In genomic region chr7:115183431-115184057, GRCh38 we compare ENCODE assay signal across 18 cellular contexts.
A peak's percentile ranks its signal among the peaks of the same experiment; 100 is the strongest.
DNase-seq lines count a peak whose midpoint lies in the region; ATAC-seq and TF ChIP-seq lines count a peak whose summit lies in the region.
"Had no signal": no experiment of that assay in that cellular context is flagged by ENCODE, and none has a peak within 500 bp of the region (broad histone marks: within the 10 kb centered on the region; RNA-seq: fewer than 3 reads in every experiment).

No MANE protein-coding gene starts in this region.

- no peaks in the 10 kb centered on the region for H3K9me3 Mint-ChIP-seq in activated naive CD4-positive, alpha-beta T cell treated with anti-CD3 and anti-CD28 coated beads, Interleukin-2, amount 50 U/mL, for 24 hours
- no peaks in the 10 kb centered on the region for H3K9me3 Mint-ChIP-seq in activated naive CD4-positive, alpha-beta T cell treated with anti-CD3 and anti-CD28 coated beads, Interleukin-2, amount 50 U/mL, for 72 hours

- H3K27me3 ChIP-seq in SJCRH30 (no peaks in the 10 kb centered on the region), upper lobe of right lung (no peaks in the 10 kb centered on the region)
- H3K27me3 ChIP-seq: esophagus squamous epithelium, transverse colon had no signal

- H3K27ac Mint-ChIP-seq in activated naive CD4-positive, alpha-beta T cell treated with anti-CD3 and anti-CD28 coated beads, Interleukin-2, amount 50 U/mL, for 24 hours: peak overlapping the region; percentile 26
- H3K27ac Mint-ChIP-seq in activated naive CD4-positive, alpha-beta T cell treated with anti-CD3 and anti-CD28 coated beads, Interleukin-2, amount 50 U/mL, for 72 hours: peak overlapping the region in 1 of 2 donors; percentile 23

- no peaks in the 10 kb centered on the region for H3K36me3 Mint-ChIP-seq in activated naive CD4-positive, alpha-beta T cell treated with anti-CD3 and anti-CD28 coated beads, Interleukin-2, amount 50 U/mL, for 24 hours
- H3K36me3 Mint-ChIP-seq in activated naive CD4-positive, alpha-beta T cell treated with anti-CD3 and anti-CD28 coated beads, Interleukin-2, amount 50 U/mL, for 72 hours: no peaks in the 10 kb centered on the region

- H3K4me3 Mint-ChIP-seq in activated naive CD4-positive, alpha-beta T cell treated with anti-CD3 and anti-CD28 coated beads, Interleukin-2, amount 50 U/mL, for 24 hours: peak overlapping the region; percentile 46

- no peak for ATAC-seq in activated naive CD4-positive, alpha-beta T cell treated with anti-CD3 and anti-CD28 coated beads, Interleukin-2, amount 50 U/mL, for 72 hours
- peak; percentile 51 for ATAC-seq in upper lobe of right lung
- ATAC-seq in GM18520 (IDR thresholded peaks at IDR 0.05; ENCODE audit: unreplicated experiment): no peak
- ATAC-seq: mucosa of descending colon had no signal

- H3K4me3 ChIP-seq in SJCRH30 (no peak overlapping the region), fibroblast of villous mesenchyme (ENCODE audit: low read depth, low read length) (no peak overlapping the region), upper lobe of right lung (no peak overlapping the region)
- H3K4me3 ChIP-seq: esophagus squamous epithelium, mucosa of descending colon, transverse colon had no signal

- H3K36me3 ChIP-seq in SJCRH30: no peaks in the 10 kb centered on the region
- H3K36me3 ChIP-seq in upper lobe of right lung: no peaks in the 10 kb centered on the region
- H3K36me3 ChIP-seq: esophagus squamous epithelium, transverse colon had no signal

- peaks cover 15% of the 10 kb centered on the region for H3K4me1 ChIP-seq in SJCRH30
- no peaks in the 10 kb centered on the region for H3K4me1 ChIP-seq in upper lobe of right lung
- H3K4me1 ChIP-seq: esophagus squamous epithelium, transverse colon had no signal

- TF ChIP-seq CTCF in fibroblast of villous mesenchyme (IDR thresholded peaks at IDR 0.05; ENCODE audit: insufficient read depth, low read depth, low read length) (no peak), upper lobe of right lung (IDR thresholded peaks at IDR 0.05) (no peak)

- intact Hi-C loops in upper lobe of right lung (cut with DNase I): no loop called here

- peaks cover 2% of the 10 kb centered on the region for H3K27me3 Mint-ChIP-seq in activated naive CD4-positive, alpha-beta T cell treated with anti-CD3 and anti-CD28 coated beads, Interleukin-2, amount 50 U/mL, for 24 hours

- 0 out of 2 replicates have a peak, but pooled peaks cover 2% of the 10 kb centered on the region for H3K9me3 ChIP-seq in SJCRH30 (replicated peaks)
- H3K9me3 ChIP-seq in upper lobe of right lung: no peaks in the 10 kb centered on the region
- H3K9me3 ChIP-seq: esophagus squamous epithelium, mucosa of descending colon, transverse colon had no signal

- H3K4me1 Mint-ChIP-seq in activated naive CD4-positive, alpha-beta T cell treated with anti-CD3 and anti-CD28 coated beads, Interleukin-2, amount 50 U/mL, for 24 hours: peaks cover 15% of the 10 kb centered on the region

- H3K27ac ChIP-seq in SJCRH30: no peak overlapping the region
- no peak overlapping the region for H3K27ac ChIP-seq in upper lobe of right lung
- H3K27ac ChIP-seq: esophagus squamous epithelium, RWPE1, transverse colon had no signal

- no peak for DNase-seq in activated naive CD4-positive, alpha-beta T cell treated with anti-CD3 and anti-CD28 coated beads, Interleukin-2, amount 50 U/mL, for 72 hours (ENCODE audit: low spot score in 2 of 2)
- DNase-seq in SJCRH30: peak; percentile 6 to 52
- peak; percentile 53 for DNase-seq in fibroblast of villous mesenchyme (ENCODE audit: low read depth)
- no peak for DNase-seq in upper lobe of right lung
- no peak for DNase-seq in NCI-H1436 treated with DMSO at 0.1 percent for 48 hours (lab: John Stamatoyannopoulos, UW)
- no peak for DNase-seq in stimulated activated CD4-positive, alpha-beta T cell treated with anti-CD3 and anti-CD28 coated beads, Interleukin-12 subunit alpha, Interleukin-12 subunit beta, amount 100 ng/mL, for 4 hours
- DNase-seq: activated naive CD4-positive, alpha-beta T cell; cortex of kidney; DMS53; esophagus squamous epithelium; mucosa of descending colon; NCI-H146; NCI-H526; T1000; transverse colon had no signal

Comparison
In these comparisons a context has a peak if more than half of its experiments do, and no peak if none do; other contexts are left out.
1. DNase-seq: peak in SJCRH30 (2 of 2) and fibroblast of villous mesenchyme (single experiment); none in activated naive CD4-positive, alpha-beta T cell treated with anti-CD3 and anti-CD28 coated beads, Interleukin-2, amount 50 U/mL, for 72 hours (0 of 2), upper lobe of right lung (single experiment), NCI-H1436 treated with DMSO at 0.1 percent for 48 hours (single experiment) and stimulated activated CD4-positive, alpha-beta T cell treated with anti-CD3 and anti-CD28 coated beads, Interleukin-12 subunit alpha, Interleukin-12 subunit beta, amount 100 ng/mL, for 4 hours (single experiment).